ENCODE assay signal across 1 cellular context in genomic region chr1:161091796-161092507, GRCh38.
TF ChIP-seq lines count a peak whose summit lies in the region.

No MANE protein-coding gene starts in this region.

TF ChIP-seq in A549, 52 proteins besides CTCF, POLR2A, EP300 and RAD21:
- TF ChIP-seq RCOR1 (IDR thresholded peaks at IDR 0.05; ENCODE audit: low read depth, low read length) (no peak), RARB (CRISPR knock-in tag; IDR thresholded peaks at IDR 0.05) (no peak), ZNF302 (CRISPR knock-in tag; IDR thresholded peaks at IDR 0.05) (no peak), CBX2 (IDR thresholded peaks at IDR 0.05; ENCODE audit: borderline replicate concordance, low read depth) (no peak), FOSB (CRISPR knock-in tag; IDR thresholded peaks at IDR 0.05) (no peak), HES2 (IDR thresholded peaks at IDR 0.05) (no peak), TP53 (CRISPR knock-in tag; IDR thresholded peaks at IDR 0.05) (no peak), REST (IDR thresholded peaks at IDR 0.05) (no peak), HOXB5 (CRISPR knock-in tag; IDR thresholded peaks at IDR 0.05) (no peak), E2F6 (IDR thresholded peaks at IDR 0.05; ENCODE audit: borderline replicate concordance, low read depth) (no peak), HOXA7 (CRISPR knock-in tag; IDR thresholded peaks at IDR 0.05) (no peak), JUN (IDR thresholded peaks at IDR 0.05) (no peak), HMGXB4 (CRISPR knock-in tag; IDR thresholded peaks at IDR 0.05; ENCODE audit: borderline replicate concordance) (no peak), CHD2 (IDR thresholded peaks at IDR 0.05; ENCODE audit: low read length, partially characterized antibody) (no peak), BHLHE40 (IDR thresholded peaks at IDR 0.05; ENCODE audit: low read depth, low read length) (no peak), NR3C1 (IDR thresholded peaks at IDR 0.05) (no peak)
